13 cellular contexts compared by ENCODE assay signal in genomic region chr13:51768378-51768921, GRCh38. TPM values are rescaled to one million over a fixed set of nuclear protein-coding genes. Genes with fewer than 3 reads are reported as not detected.
A peak's percentile ranks its signal among the peaks of the same experiment; 100 is the strongest.
DNase-seq lines count a peak whose midpoint lies in the region; ATAC-seq and TF ChIP-seq lines count a peak whose summit lies in the region.
"Had no signal": no experiment of that assay in that cellular context is flagged by ENCODE, and none has a peak within 500 bp of the region (broad histone marks: within the 10 kb centered on the region; RNA-seq: fewer than 3 reads in every experiment).

No MANE protein-coding gene starts in this region.

- peak overlapping the region; percentile 52 for H3K27ac Mint-ChIP-seq in activated CD8-positive, alpha-beta T cell treated with anti-CD3 and anti-CD28 coated beads for 36 hours
- H3K27ac Mint-ChIP-seq in activated CD8-positive, alpha-beta T cell treated with anti-CD3 and anti-CD28 coated beads, Interleukin-2, amount 10 ng/mL, durations not matched to agents 7 days and 5 days, result no peak overlapping the region
- H3K27ac Mint-ChIP-seq in effector memory CD8-positive, alpha-beta T cell, result peak overlapping the region; percentile 25 to 69
- no peak overlapping the region for H3K27ac Mint-ChIP-seq in type B pancreatic cell
- H3K27ac Mint-ChIP-seq: activated CD4-positive, alpha-beta memory T cell treated with anti-CD3 and anti-CD28 coated beads, Interleukin-2, amount 10 ng/mL, durations not matched to agents 7 days and 5 days had no signal

- H3K4me3 ChIP-seq in lower lobe of right lung, result no peak overlapping the region

- peaks cover 25% of the 10 kb centered on the region for H3K4me1 Mint-ChIP-seq in activated CD8-positive, alpha-beta T cell treated with anti-CD3 and anti-CD28 coated beads for 36 hours (ENCODE audit: low read depth)
- H3K4me1 Mint-ChIP-seq in activated CD8-positive, alpha-beta T cell treated with anti-CD3 and anti-CD28 coated beads, Interleukin-2, amount 10 ng/mL, durations not matched to agents 7 days and 5 days (ENCODE audit: low read depth), result peaks cover 21% of the 10 kb centered on the region
- peaks cover 16 to 17% of the 10 kb centered on the region in 2 donors for H3K4me1 Mint-ChIP-seq in effector memory CD8-positive, alpha-beta T cell (ENCODE audit: low read depth in 2 of 2)
- H3K4me1 Mint-ChIP-seq in type B pancreatic cell (ENCODE audit: unreplicated experiment), result peaks cover 8% of the 10 kb centered on the region

- POLR2A ChIA-PET in activated CD8-positive, alpha-beta T cell treated with anti-CD3 and anti-CD28 coated beads for 36 hours (lab: Charles Lee), result interaction anchor here (1.1 kb wide), 1 partner anchor 30 kb away, joined by 3 read pairs; no protein-coding TSS in a partner anchor
- POLR2A ChIA-PET in activated CD8-positive, alpha-beta T cell treated with anti-CD3 and anti-CD28 coated beads, Interleukin-2, amount 10 ng/mL, durations not matched to agents 7 days and 5 days (lab: Charles Lee), result interaction anchor here (0.6 kb wide), 1 partner anchor 12 kb away, joined by 3 read pairs; no protein-coding TSS in a partner anchor

- H3K27ac ChIP-seq in lower lobe of right lung (peak overlapping the region; percentile 71), caudate nucleus (ENCODE audit: low read depth, low read length) (no peak overlapping the region)

- intact Hi-C loops in activated CD8-positive, alpha-beta T cell treated with anti-CD3 and anti-CD28 coated beads for 36 hours (cut with micrococcal nuclease), result no loop called here
- intact Hi-C loops in lower lobe of right lung (cut with DNase I), result no loop called here

- no peaks in the 10 kb centered on the region for H3K27me3 ChIP-seq in lower lobe of right lung (ENCODE audit: low read depth)

- no peaks in the 10 kb centered on the region for H3K27me3 Mint-ChIP-seq in activated CD8-positive, alpha-beta T cell treated with anti-CD3 and anti-CD28 coated beads for 36 hours
- no peaks in the 10 kb centered on the region for H3K27me3 Mint-ChIP-seq in activated CD8-positive, alpha-beta T cell treated with anti-CD3 and anti-CD28 coated beads, Interleukin-2, amount 10 ng/mL, durations not matched to agents 7 days and 5 days (ENCODE audit: low read depth)
- H3K27me3 Mint-ChIP-seq in effector memory CD8-positive, alpha-beta T cell, result no peaks in the 10 kb centered on the region
- H3K27me3 Mint-ChIP-seq in type B pancreatic cell, result no peaks in the 10 kb centered on the region
- H3K27me3 Mint-ChIP-seq: activated CD4-positive, alpha-beta memory T cell treated with anti-CD3 and anti-CD28 coated beads, Interleukin-2, amount 10 ng/mL, durations not matched to agents 7 days and 5 days had no signal

- H3K9me3 Mint-ChIP-seq in activated CD8-positive, alpha-beta T cell treated with anti-CD3 and anti-CD28 coated beads for 36 hours, result no peaks in the 10 kb centered on the region
- no peaks in the 10 kb centered on the region for H3K9me3 Mint-ChIP-seq in activated CD8-positive, alpha-beta T cell treated with anti-CD3 and anti-CD28 coated beads, Interleukin-2, amount 10 ng/mL, durations not matched to agents 7 days and 5 days (ENCODE audit: insufficient read depth)
- H3K9me3 Mint-ChIP-seq in effector memory CD8-positive, alpha-beta T cell, result no peaks in the 10 kb centered on the region
- no peaks in the 10 kb centered on the region for H3K9me3 Mint-ChIP-seq in type B pancreatic cell
- H3K9me3 Mint-ChIP-seq: activated CD4-positive, alpha-beta memory T cell treated with anti-CD3 and anti-CD28 coated beads, Interleukin-2, amount 10 ng/mL, durations not matched to agents 7 days and 5 days had no signal

- H3K36me3 ChIP-seq in lower lobe of right lung, result peaks cover 32% of the 10 kb centered on the region

- CTCF ChIA-PET in activated CD8-positive, alpha-beta T cell treated with anti-CD3 and anti-CD28 coated beads for 36 hours (lab: Charles Lee), result interaction anchor here (2.1 kb wide), 1 partner anchor 29 kb away, joined by 8 read pairs; no protein-coding TSS in a partner anchor
- CTCF ChIA-PET in activated CD8-positive, alpha-beta T cell treated with anti-CD3 and anti-CD28 coated beads, Interleukin-2, amount 10 ng/mL, durations not matched to agents 7 days and 5 days (lab: Charles Lee), result no interaction called here

- peaks cover 3% of the 10 kb centered on the region for H3K36me3 Mint-ChIP-seq in activated CD8-positive, alpha-beta T cell treated with anti-CD3 and anti-CD28 coated beads for 36 hours (ENCODE audit: low read depth)
- peaks cover 4% of the 10 kb centered on the region for H3K36me3 Mint-ChIP-seq in activated CD8-positive, alpha-beta T cell treated with anti-CD3 and anti-CD28 coated beads, Interleukin-2, amount 10 ng/mL, durations not matched to agents 7 days and 5 days (ENCODE audit: low read depth)
- H3K36me3 Mint-ChIP-seq in effector memory CD8-positive, alpha-beta T cell (ENCODE audit: insufficient read depth), result peaks cover 18% of the 10 kb centered on the region
- peaks cover 8% of the 10 kb centered on the region for H3K36me3 Mint-ChIP-seq in type B pancreatic cell

- no peak for TF ChIP-seq CTCF in activated CD8-positive, alpha-beta T cell treated with anti-CD3 and anti-CD28 coated beads for 36 hours (IDR thresholded peaks at IDR 0.05)
- no peak for TF ChIP-seq CTCF in lower lobe of right lung (IDR thresholded peaks at IDR 0.05)
- peak; percentile 44 for TF ChIP-seq CTCF in type B pancreatic cell (conservative IDR thresholded peaks at IDR 0.05)

- H3K4me3 Mint-ChIP-seq in activated CD8-positive, alpha-beta T cell treated with anti-CD3 and anti-CD28 coated beads for 36 hours, result no peak overlapping the region
- no peak overlapping the region for H3K4me3 Mint-ChIP-seq in activated CD8-positive, alpha-beta T cell treated with anti-CD3 and anti-CD28 coated beads, Interleukin-2, amount 10 ng/mL, durations not matched to agents 7 days and 5 days
- H3K4me3 Mint-ChIP-seq in effector memory CD8-positive, alpha-beta T cell, result no peak overlapping the region
- no peak overlapping the region for H3K4me3 Mint-ChIP-seq in type B pancreatic cell
- H3K4me3 Mint-ChIP-seq: activated CD4-positive, alpha-beta memory T cell treated with anti-CD3 and anti-CD28 coated beads, Interleukin-2, amount 10 ng/mL, durations not matched to agents 7 days and 5 days had no signal

- peaks cover 33% of the 10 kb centered on the region for H3K4me1 ChIP-seq in lower lobe of right lung

- DNase-seq in activated CD8-positive, alpha-beta T cell treated with anti-CD3 and anti-CD28 coated beads for 36 hours, result no peak
- DNase-seq in activated CD8-positive, alpha-beta T cell treated with anti-CD3 and anti-CD28 coated beads, Interleukin-2, amount 10 ng/mL, durations not matched to agents 7 days and 5 days, result no peak
- DNase-seq in effector memory CD8-positive, alpha-beta T cell, result no peak
- no peak for DNase-seq in lower lobe of right lung
- no peak for DNase-seq in type B pancreatic cell (ENCODE audit: extremely low spot score, unreplicated experiment)
- DNase-seq in ACHN, result no peak
- DNase-seq in caudate nucleus (lab: John Stamatoyannopoulos, UW), result no peak
- DNase-seq: activated CD4-positive, alpha-beta memory T cell treated with anti-CD3 and anti-CD28 coated beads, Interleukin-2, amount 10 ng/mL, durations not matched to agents 7 days and 5 days; Caco-2; cortex of kidney; NCI-H1436 treated with DMSO at 0.1 percent for 48 hours; NCI-H524 had no signal

- no peaks in the 10 kb centered on the region for H3K9me3 ChIP-seq in lower lobe of right lung
- H3K9me3 ChIP-seq: Caco-2 had no signal

- no peak for ATAC-seq in activated CD8-positive, alpha-beta T cell treated with anti-CD3 and anti-CD28 coated beads for 36 hours
- ATAC-seq in activated CD8-positive, alpha-beta T cell treated with anti-CD3 and anti-CD28 coated beads, Interleukin-2, amount 10 ng/mL, durations not matched to agents 7 days and 5 days, result no peak
- ATAC-seq in effector memory CD8-positive, alpha-beta T cell (replicated peaks), result no peak
- ATAC-seq in lower lobe of right lung (no peak), GM18517 (IDR thresholded peaks at IDR 0.05; ENCODE audit: unreplicated experiment) (no peak)

- in situ Hi-C loops in ACHN (cut with HindIII; ENCODE audit: low pct_ligation_motif_present, low pct_unique_long_range_greater_than_20kb, low sequenced_read_pairs), result no loop called here

RNA-seq across cellular contexts. Expression of gene DHRS12, which starts 35.5 kb away (rescaled TPM):
- 1 to 10 TPM; 6.6 to 6.7 TPM for total RNA-seq in activated CD8-positive, alpha-beta T cell treated with anti-CD3 and anti-CD28 coated beads for 36 hours
- 10 to 100 TPM in 1 of 2 experiments, 1 to 10 TPM in 1; 8.9 to 10.0 TPM for total RNA-seq in activated CD8-positive, alpha-beta T cell treated with anti-CD3 and anti-CD28 coated beads, Interleukin-2, amount 10 ng/mL, durations not matched to agents 7 days and 5 days
- 13.4 TPM for total RNA-seq in lower lobe of right lung
- 10.1 and 11.3 TPM in 2 replicates for total RNA-seq in type B pancreatic cell (ENCODE audit: low replicate concordance)

Comparison
In these comparisons a context has a peak if more than half of its experiments do, and no peak if none do; other contexts are left out.
1. H3K27ac Mint-ChIP-seq: peak in activated CD8-positive, alpha-beta T cell treated with anti-CD3 and anti-CD28 coated beads for 36 hours (single experiment) and effector memory CD8-positive, alpha-beta T cell (2 of 2); none in activated CD8-positive, alpha-beta T cell treated with anti-CD3 and anti-CD28 coated beads, Interleukin-2, amount 10 ng/mL, durations not matched to agents 7 days and 5 days (single experiment) and type B pancreatic cell (single experiment).